8 cellular contexts compared by ENCODE assay signal in genomic region chr19:44808463-44809371, GRCh38. TPM values are rescaled to one million over a fixed set of nuclear protein-coding genes. Genes with fewer than 3 reads are reported as not detected.
A peak's percentile ranks its signal among the peaks of the same experiment; 100 is the strongest.
DNase-seq lines count a peak whose midpoint lies in the region; ATAC-seq and TF ChIP-seq lines count a peak whose summit lies in the region.

Gene BCAM, plus strand, starts transcription at chr19:44809103. Its CDS starts 22 bp downstream, at chr19:44809125.

- H3K4ac ChIP-seq in trophoblast cell (ENCODE audit: low read depth, low read length), result peak within 1 kb of the TSS; percentile 60

- peak within 1 kb of the TSS; percentile 82 for H2AFZ ChIP-seq in trophoblast cell (ENCODE audit: insufficient read depth, low read length, poor library complexity)

- peak within 1 kb of the TSS; percentile 81 for H4K8ac ChIP-seq in trophoblast cell (ENCODE audit: low read depth, low read length)

- in situ Hi-C loops in astrocyte of the cerebellum (cut with HindIII; ENCODE audit: low sequenced_read_pairs), result no loop called here

- peak within 1 kb of the TSS; percentile 47 for H2AK5ac ChIP-seq in trophoblast cell (ENCODE audit: low read length)

- ATAC-seq in HG02623 (IDR thresholded peaks at IDR 0.05; ENCODE audit: unreplicated experiment), result no peak
- ATAC-seq in GM21786 (IDR thresholded peaks at IDR 0.05; ENCODE audit: unreplicated experiment), result no peak

- DNase-seq in LHCN-M2 (ENCODE audit: low read depth) (peak; percentile 48), astrocyte of the cerebellum (ENCODE audit: low read depth) (no peak), left ventricle myocardium inferior (peak; percentile 86), trophoblast cell (peak in 1 of 2 donors; percentile 27), Kasumi-1 (lab: John Stamatoyannopoulos, UW) (no peak)

- peak within 1 kb of the TSS; percentile 50 to 73 (median 60) for H3K4me3 ChIP-seq in BLaER1 treated with 17β-estradiol and CSF1 and Interleukin-3, amounts not matched to agents 10 nM and 100 nM
- H3K4me3 ChIP-seq in astrocyte of the cerebellum (ENCODE audit: low read depth, low read length) (peak within 1 kb of the TSS; percentile 60), left ventricle myocardium inferior (peak within 1 kb of the TSS; percentile 86), trophoblast cell (ENCODE audit: low read depth, low read length) (peak within 1 kb of the TSS; percentile 64)

- no peaks in the 10 kb centered on the region for H3K9me3 ChIP-seq in BLaER1 treated with 17β-estradiol and CSF1 and Interleukin-3, amounts not matched to agents 10 nM and 100 nM (replicated peaks in 1 of 11)
- no peaks in the 10 kb centered on the region for H3K9me3 ChIP-seq in left ventricle myocardium inferior (replicated peaks)
- H3K9me3 ChIP-seq in trophoblast cell (ENCODE audit: insufficient read depth, low read depth, low read length), result no peaks in the 10 kb centered on the region

- intact Hi-C loops in left ventricle myocardium inferior (cut with micrococcal nuclease), result no loop called here

- no peak within 1 kb of the TSS for H3K23ac ChIP-seq in trophoblast cell (ENCODE audit: low read length)

- H3K79me1 ChIP-seq in trophoblast cell (ENCODE audit: low read length), result peaks cover 12% of the 10 kb centered on the region

- no peak for TF ChIP-seq CTCF in astrocyte of the cerebellum (IDR thresholded peaks at IDR 0.05; ENCODE audit: low read depth, low read length, missing control alignments)
- TF ChIP-seq CTCF in left ventricle myocardium inferior (IDR thresholded peaks at IDR 0.05; ENCODE audit: borderline replicate concordance), result no peak

- H2BK5ac ChIP-seq in trophoblast cell (ENCODE audit: low read depth, low read length, poor library complexity), result peak within 1 kb of the TSS; percentile 65

- peak within 1 kb of the TSS; percentile 66 for H4K12ac ChIP-seq in trophoblast cell (ENCODE audit: low read depth, low read length)

- WGBS in trophoblast cell (ENCODE audit: extremely low coverage, insufficient coverage, insufficient read length), result no CpG with 5 or more reads among the region's 59 CpGs

- peak within 1 kb of the TSS; percentile 81 for H2BK12ac ChIP-seq in trophoblast cell (ENCODE audit: low read length)

- no peaks in the 10 kb centered on the region for H4K20me1 ChIP-seq in BLaER1 treated with 17β-estradiol and CSF1 and Interleukin-3, amounts not matched to agents 10 nM and 100 nM

- H3K36me3 ChIP-seq in BLaER1 treated with 17β-estradiol and CSF1 and Interleukin-3, amounts not matched to agents 10 nM and 100 nM, result no peaks in the 10 kb centered on the region; a peak in 2 of 22 replicates
- H3K36me3 ChIP-seq in left ventricle myocardium inferior (peaks cover 27% of the 10 kb centered on the region), trophoblast cell (ENCODE audit: control insufficient read depth in 1 of 2, insufficient read depth in 2 of 2, low read length in 2 of 2) (peaks cover 0 to 2% of the 10 kb centered on the region in 2 experiments)

- H3K27ac ChIP-seq in BLaER1 treated with 17β-estradiol and CSF1 and Interleukin-3, amounts not matched to agents 10 nM and 100 nM, result peak within 1 kb of the TSS in 6 of 11 experiments; percentile 39 to 55 (median 50); a peak in 9 of 22 replicates
- H3K27ac ChIP-seq in left ventricle myocardium inferior (replicated peaks) (peak within 1 kb of the TSS; percentile 92), trophoblast cell (ENCODE audit: low read depth, low read length) (peak within 1 kb of the TSS; percentile 45)

- peaks cover 16 to 30% (median 24%) of the 10 kb centered on the region in 10 experiments for H3K4me1 ChIP-seq in BLaER1 treated with 17β-estradiol and CSF1 and Interleukin-3, amounts not matched to agents 10 nM and 100 nM
- peaks cover 45% of the 10 kb centered on the region for H3K4me1 ChIP-seq in left ventricle myocardium inferior
- H3K4me1 ChIP-seq in trophoblast cell (ENCODE audit: control insufficient read depth in 1 of 2, insufficient read depth in 2 of 2, low read length in 2 of 2), result peaks cover 12 to 13% of the 10 kb centered on the region in 2 experiments

- H3K79me2 ChIP-seq in trophoblast cell (ENCODE audit: control insufficient read depth, insufficient read depth, low read length, poor library complexity), result peaks cover 3% of the 10 kb centered on the region

- H3K9ac ChIP-seq in BLaER1 treated with 17β-estradiol and CSF1 and Interleukin-3, amounts not matched to agents 10 nM and 100 nM, result peak within 1 kb of the TSS; percentile 40 to 80 (median 74); a peak in 21 of 22 replicates
- H3K9ac ChIP-seq in trophoblast cell (ENCODE audit: low read length), result peak within 1 kb of the TSS; percentile 50

- H3K4me2 ChIP-seq in BLaER1 treated with 17β-estradiol and CSF1 and Interleukin-3, amounts not matched to agents 10 nM and 100 nM, result peak within 1 kb of the TSS; percentile 94 to 100 (median 99)
- H3K4me2 ChIP-seq in trophoblast cell (ENCODE audit: low read length), result peak within 1 kb of the TSS; percentile 83

- peak within 1 kb of the TSS; percentile 85 for H4K91ac ChIP-seq in trophoblast cell (ENCODE audit: low read depth, low read length)

- no peaks in the 10 kb centered on the region; a peak in 2 of 22 replicates for H3K27me3 ChIP-seq in BLaER1 treated with 17β-estradiol and CSF1 and Interleukin-3, amounts not matched to agents 10 nM and 100 nM
- H3K27me3 ChIP-seq in left ventricle myocardium inferior (ENCODE audit: low read depth) (no peaks in the 10 kb centered on the region), trophoblast cell (ENCODE audit: insufficient read depth, low read length) (no peaks in the 10 kb centered on the region)

- peak within 1 kb of the TSS; percentile 71 for H3K18ac ChIP-seq in trophoblast cell (ENCODE audit: low read length)

- peak within 1 kb of the TSS; percentile 72 for H2BK120ac ChIP-seq in trophoblast cell (ENCODE audit: insufficient read depth, low read length, poor library complexity)

- H3K14ac ChIP-seq in trophoblast cell (ENCODE audit: low read length), result peak within 1 kb of the TSS; percentile 80

RNA-seq across cellular contexts. Expression of gene BCAM, which starts in this region (rescaled TPM):
- total RNA-seq in LHCN-M2 (2014; rRNA removed) (3.3 and 3.5 TPM in 2 replicates), left ventricle myocardium inferior (91.9 TPM)
- polyA plus RNA-seq in LHCN-M2 (2012), result 3.6 TPM
- polyA plus RNA-seq in trophoblast cell (2013), result 33.0 and 36.2 TPM in 2 replicates

Comparison
In these comparisons a context has a peak if more than half of its experiments do, and no peak if none do; other contexts are left out.
1. RNA of gene BCAM (total RNA-seq): 91.9 TPM in left ventricle myocardium inferior (single experiment); 3.3 to 3.5 TPM in LHCN-M2; every median in the first group is over 10 times any median in the second.
2. DNase-seq: peak in LHCN-M2 (single experiment) and left ventricle myocardium inferior (single experiment); none in astrocyte of the cerebellum (single experiment) and Kasumi-1 (0 of 2).
3. Peak in every context shown above with its lines, with median percentiles within 50 percentile points of each other: H3K27ac ChIP-seq and H3K4me3 ChIP-seq.